1 cellular context compared by ENCODE assay signal in genomic region chr9:34546834-34547827, GRCh38.
TF ChIP-seq lines count a peak whose summit lies in the region.

No MANE protein-coding gene starts in this region.

TF ChIP-seq in HepG2, 621 proteins besides CTCF, POLR2A, EP300 and RAD21 (continued from another document and continues in another):
- TF ChIP-seq PHF8 (CRISPR knock-in tag; IDR thresholded peaks at IDR 0.05) = no peak
- TF ChIP-seq FUBP1 (CRISPR knock-in tag; IDR thresholded peaks at IDR 0.05; ENCODE audit: borderline replicate concordance) = no peak
- TF ChIP-seq ZNF83 (CRISPR knock-in tag; IDR thresholded peaks at IDR 0.05; ENCODE audit: borderline replicate concordance) = no peak
- TF ChIP-seq ZNF12 (CRISPR knock-in tag; IDR thresholded peaks at IDR 0.05) = no peak
- no peak for TF ChIP-seq ZBTB40 (IDR thresholded peaks at IDR 0.05)
- no peak for TF ChIP-seq ZBTB40 (CRISPR knock-in tag; IDR thresholded peaks at IDR 0.05)
- no peak for TF ChIP-seq MYPOP (CRISPR knock-in tag; IDR thresholded peaks at IDR 0.05)
- no peak for TF ChIP-seq AGO1 (IDR thresholded peaks at IDR 0.05; ENCODE audit: low read depth, low read length, poor library complexity, severe bottlenecking)
- TF ChIP-seq EZH2 (conservative IDR thresholded peaks at IDR 0.05; ENCODE audit: low read depth, low read length) = no peak
- TF ChIP-seq BRF2 (CRISPR knock-in tag; IDR thresholded peaks at IDR 0.05) = no peak
- no peak for TF ChIP-seq MAZ (IDR thresholded peaks at IDR 0.05; ENCODE audit: borderline replicate concordance, low read depth, low read length)
- peak; percentile 18; the same call in 1 of the 2 replicates for TF ChIP-seq MAZ (CRISPR knock-in tag; IDR thresholded peaks at IDR 0.05; ENCODE audit: low read depth)
- TF ChIP-seq TEAD2 (CRISPR knock-in tag; IDR thresholded peaks at IDR 0.05) = no peak
- TF ChIP-seq HOXA5 (CRISPR knock-in tag; IDR thresholded peaks at IDR 0.05) = no peak
- TF ChIP-seq SMC3 (IDR thresholded peaks at IDR 0.05; ENCODE audit: low read length) = peak; percentile 50; the same call in 1 of the 2 replicates
- TF ChIP-seq ZNF34 (CRISPR knock-in tag; IDR thresholded peaks at IDR 0.05; ENCODE audit: borderline replicate concordance) = no peak
- TF ChIP-seq GATAD1 (CRISPR knock-in tag; IDR thresholded peaks at IDR 0.05) = no peak
- peak; percentile 13; the same call in 1 of the 2 replicates for TF ChIP-seq USF2 (IDR thresholded peaks at IDR 0.05; ENCODE audit: low read depth, low read length)
- TF ChIP-seq USF2 (CRISPR knock-in tag; IDR thresholded peaks at IDR 0.05; ENCODE audit: borderline replicate concordance) = no peak
- no peak for TF ChIP-seq ZNF224 (CRISPR knock-in tag; IDR thresholded peaks at IDR 0.05)
- TF ChIP-seq ARNT (IDR thresholded peaks at IDR 0.05) = no peak
- TF ChIP-seq STAG1 (CRISPR knock-in tag; IDR thresholded peaks at IDR 0.05) = peak; percentile 65
- TF ChIP-seq MNT (IDR thresholded peaks at IDR 0.05) = 0 out of 2 replicates have a peak, but pooled peaks have one; percentile 21
- TF ChIP-seq ZNF615 (CRISPR knock-in tag; IDR thresholded peaks at IDR 0.05; ENCODE audit: borderline replicate concordance) = no peak
- TF ChIP-seq ZNF350 (CRISPR knock-in tag; IDR thresholded peaks at IDR 0.05; ENCODE audit: borderline replicate concordance, low read depth) = no peak
- TF ChIP-seq ZBTB10 (CRISPR knock-in tag; IDR thresholded peaks at IDR 0.05; ENCODE audit: borderline replicate concordance) = no peak
- TF ChIP-seq ZNF10 (CRISPR knock-in tag; IDR thresholded peaks at IDR 0.05; ENCODE audit: borderline replicate concordance, low read depth) = no peak
- TF ChIP-seq ZNF142 (CRISPR knock-in tag; IDR thresholded peaks at IDR 0.05) = no peak
